ENCODE assay signal across 15 cellular contexts in the genomic region with DNA sequence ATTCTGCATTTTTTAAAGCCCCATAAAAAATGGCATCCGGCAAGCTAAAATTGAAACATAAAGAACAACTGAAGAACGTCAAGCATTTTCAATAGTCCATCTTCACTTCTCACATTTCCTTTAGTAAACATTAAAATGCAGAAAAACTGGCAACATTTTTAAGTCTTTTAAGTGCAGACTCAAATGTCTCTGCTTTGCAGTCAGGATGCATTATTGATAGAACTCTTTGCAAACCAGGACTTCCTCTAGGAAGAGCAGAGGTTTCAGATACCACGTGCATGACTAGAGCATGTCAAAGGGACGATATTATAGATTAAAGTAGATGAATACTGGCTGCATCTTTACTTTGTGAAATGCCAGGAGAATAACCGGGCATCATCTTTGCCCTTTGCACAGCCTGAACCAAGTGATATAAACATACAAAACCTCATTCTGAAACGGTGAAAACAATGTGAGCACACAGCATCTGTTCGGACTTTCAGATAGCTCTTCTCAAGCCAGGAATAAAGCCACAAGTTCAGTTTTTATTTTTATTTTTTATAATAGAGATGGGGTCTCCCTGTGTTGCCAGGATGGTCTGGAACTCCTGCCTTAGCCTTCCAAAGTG.
A peak's percentile ranks its signal among the peaks of the same experiment; 100 is the strongest.
DNase-seq lines count a peak whose midpoint lies in the region; ATAC-seq, FAIRE-seq and TF ChIP-seq lines count a peak whose summit lies in the region.
"Had no signal": no experiment of that assay in that cellular context is flagged by ENCODE, and none has a peak within 500 bp of the region (broad histone marks: within the 10 kb centered on the region; RNA-seq: fewer than 3 reads in every experiment).

No MANE protein-coding gene starts in this region.

- no peak for DNase-seq in HepG2 (ENCODE audit: low spot score)
- no peak for DNase-seq in left lobe of liver (ENCODE audit: low spot score)
- no peak for DNase-seq in endodermal cell
- DNase-seq in stimulated activated naive CD8-positive, alpha-beta T cell treated with anti-CD3 and anti-CD28 coated beads, Interleukin-15, Interleukin-2, amounts not matched to agents 100 U/mL and 50 U/mL, for 24 hours: no peak
- no peak for DNase-seq in nucleus accumbens (lab: John Stamatoyannopoulos, UW)
- DNase-seq: EL, H9, NCI-H187, NCI-H446 had no signal

- H2AFZ ChIP-seq in HepG2 (ENCODE audit: low read length): no peak overlapping the region

- H3K4me2 ChIP-seq in HepG2 (ENCODE audit: low read depth, low read length): no peak overlapping the region

- 34% methylated on average over 7 of the region's 7 CpGs for WGBS in liver
- 72% methylated on average over 7 of the region's 7 CpGs for WGBS in HepG2 (ENCODE audit: low lambda C conversion rate)
- WGBS in endodermal cell (ENCODE audit: insufficient coverage in 1 of 2, insufficient read length in 1 of 2), 2 experiments: 89 to 96% methylated on average over 5 to 7 of the region's 7 CpGs

- H3K9me3 ChIP-seq in liver (ENCODE audit: control insufficient read depth in 4 of 4, low read length in 3 of 4) (no peaks in the 10 kb centered on the region), HepG2 (ENCODE audit: low read length) (no peaks in the 10 kb centered on the region), endodermal cell (ENCODE audit: control insufficient read depth, low read length) (no peaks in the 10 kb centered on the region)

- H3K27me3 ChIP-seq in liver (ENCODE audit: control insufficient read depth in 4 of 4, insufficient read depth in 4 of 4, low read length in 3 of 4): no peaks in the 10 kb centered on the region
- no peaks in the 10 kb centered on the region for H3K27me3 ChIP-seq in HepG2 (ENCODE audit: control insufficient read depth in 1 of 2, insufficient read depth in 2 of 2, low read length in 2 of 2)
- H3K27me3 ChIP-seq in endodermal cell (ENCODE audit: control insufficient read depth, insufficient read depth, low read length, poor library complexity, severe bottlenecking): no peaks in the 10 kb centered on the region

- TF ChIP-seq CTCF in liver (IDR thresholded peaks at IDR 0.05; ENCODE audit: low read depth, low read length, missing input control): no peak
- TF ChIP-seq CTCF in HepG2 (CRISPR knock-in tag; IDR thresholded peaks at IDR 0.05): no peak
- no peak for TF ChIP-seq CTCF in endodermal cell (conservative IDR thresholded peaks at IDR 0.05)

- BruUV-seq in HepG2 (replicated peaks; lab: Mats Ljungman, UMichigan): no TSS peak

- no peak for FAIRE-seq in HepG2 (lab: Jason Lieb, UNC)
- FAIRE-seq: A204.1 had no signal

- POLR2A ChIA-PET in HepG2 (lab: Yijun Ruan, JAX): no interaction called here

- TF ChIP-seq RAD21 in liver (IDR thresholded peaks at IDR 0.05): no peak
- no peak for TF ChIP-seq RAD21 in HepG2 (CRISPR knock-in tag; IDR thresholded peaks at IDR 0.05)

- intact Hi-C loops in HepG2 (cut with micrococcal nuclease; ENCODE audit: unreplicated experiment): loop anchor here (10.0 kb wide), 1 partner anchor 53 kb away; no protein-coding TSS in a partner anchor

- peaks cover 0 to 21% (median 5%) of the 10 kb centered on the region in 4 donors for H3K4me1 ChIP-seq in liver (ENCODE audit: control insufficient read depth in 4 of 4, insufficient read depth in 4 of 4, low read length in 3 of 4)
- peaks cover 42% of the 10 kb centered on the region for H3K4me1 ChIP-seq in HepG2 (ENCODE audit: insufficient read depth, low read length)
- peaks cover 12% of the 10 kb centered on the region for H3K4me1 ChIP-seq in endodermal cell (ENCODE audit: control insufficient read depth, insufficient read depth, low read length)

- TF ChIP-seq EP300 in HepG2 (IDR thresholded peaks at IDR 0.05; ENCODE audit: low read depth in 2 of 2, low read length in 2 of 2) (no peak), HepG2 (CRISPR knock-in tag; IDR thresholded peaks at IDR 0.05; ENCODE audit: borderline replicate concordance) (no peak)

- H3K27ac ChIP-seq in liver (ENCODE audit: low read depth in 1 of 2, low read length in 2 of 2) (peak overlapping the region; percentile 6 to 57), HepG2 (ENCODE audit: extremely low read length, insufficient read depth, low read length) (no peak overlapping the region), angular gyrus (ENCODE audit: low read depth, low read length) (peak overlapping the region; percentile 50), endodermal cell (ENCODE audit: low read depth, low read length) (no peak overlapping the region)
- H3K27ac ChIP-seq: C4-2B had no signal

- ATAC-seq in HepG2 (no peak), left lobe of liver (peak; percentile 68), GM21390 (IDR thresholded peaks at IDR 0.05; ENCODE audit: unreplicated experiment) (no peak)
- no peak for ATAC-seq in stimulated activated naive CD8-positive, alpha-beta T cell treated with anti-CD3 and anti-CD28 coated beads, Interleukin-15, Interleukin-2, amounts not matched to agents 100 U/mL and 50 U/mL, for 24 hours
- ATAC-seq: Right ventricle myocardium inferior had no signal

- in situ Hi-C loops in HepG2 (cut with HindIII; ENCODE audit: extremely low pct_ligation_motif_present, low pct_unique_long_range_greater_than_20kb): no loop called here

- H3K27ac Mint-ChIP-seq in endodermal cell: no peak overlapping the region
- H3K27ac Mint-ChIP-seq: H9 had no signal

- H3K79me2 ChIP-seq in HepG2 (ENCODE audit: insufficient read depth, low read length): no peaks in the 10 kb centered on the region

- CTCF ChIA-PET in HepG2 (lab: Yijun Ruan, JAX; ENCODE audit: low intra/inter-chr PET ratio, low total read pairs): no interaction called here

- H3K4me3 Mint-ChIP-seq in endodermal cell: no peak overlapping the region
- H3K4me3 Mint-ChIP-seq: H9 had no signal

- no peak for TF ChIP-seq POLR2A in HepG2 (IDR thresholded peaks at IDR 0.05; ENCODE audit: insufficient read depth in 1 of 2, low read depth in 2 of 2, low read length in 2 of 2)

- H4K20me1 ChIP-seq in HepG2 (ENCODE audit: insufficient read depth, low read length): no peaks in the 10 kb centered on the region

- H3K9me3 Mint-ChIP-seq in endodermal cell: no peaks in the 10 kb centered on the region
- H3K9me3 Mint-ChIP-seq: H9 had no signal

- peaks cover 35% of the 10 kb centered on the region for H3K4me1 Mint-ChIP-seq in endodermal cell

- H3K4me3 ChIP-seq in liver (ENCODE audit: low read depth in 1 of 3, low read length in 3 of 3) (no peak overlapping the region), HepG2 (replicated peaks in 1 of 3; ENCODE audit: insufficient read depth in 1 of 3, low read depth in 2 of 3, low read length in 3 of 3) (no peak overlapping the region), endodermal cell (ENCODE audit: low read length) (no peak overlapping the region)

- H3K36me3 ChIP-seq in liver (ENCODE audit: control insufficient read depth in 4 of 4, insufficient read depth in 3 of 4, low read depth in 1 of 4, low read length in 3 of 4) (no peaks in the 10 kb centered on the region), HepG2 (replicated peaks in 1 of 2; ENCODE audit: control insufficient read depth in 1 of 2, insufficient read depth in 2 of 2, low read length in 2 of 2) (no peaks in the 10 kb centered on the region; a peak in 1 of 5 replicates), endodermal cell (ENCODE audit: control insufficient read depth, insufficient read depth, low read length) (no peaks in the 10 kb centered on the region)

- no peak overlapping the region for H3K9ac ChIP-seq in liver (ENCODE audit: low read depth in 1 of 2, low read length in 2 of 2)
- H3K9ac ChIP-seq in HepG2 (ENCODE audit: insufficient read depth, low read depth, low read length): no peak overlapping the region
- H3K9ac ChIP-seq in endodermal cell (ENCODE audit: extremely low read depth, low read length, poor library complexity, severe bottlenecking): no peak overlapping the region

- no peaks in the 10 kb centered on the region for H3K27me3 Mint-ChIP-seq in endodermal cell (ENCODE audit: insufficient read depth)

- peaks cover 9% of the 10 kb centered on the region for H3K36me3 Mint-ChIP-seq in endodermal cell (ENCODE audit: low read depth)

TF ChIP-seq in liver, 16 proteins besides CTCF, POLR2A, EP300 and RAD21:
- peak in 1 of 2 donors; percentile 74 for TF ChIP-seq RXRA (IDR thresholded peaks at IDR 0.05)
- TF ChIP-seq, protein P1, sequence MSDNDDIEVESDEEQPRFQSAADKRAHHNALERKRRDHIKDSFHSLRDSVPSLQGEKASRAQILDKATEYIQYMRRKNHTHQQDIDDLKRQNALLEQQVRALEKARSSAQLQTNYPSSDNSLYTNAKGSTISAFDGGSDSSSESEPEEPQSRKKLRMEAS (IDR thresholded peaks at IDR 0.05): no peak
- peak in 1 of 2 donors; percentile 54 for TF ChIP-seq HNF4A (conservative IDR thresholded peaks at IDR 0.05)

TF ChIP-seq in HepG2, 621 proteins besides CTCF, POLR2A, EP300 and RAD21 (continues in another document):
- TF ChIP-seq ZNF883 (CRISPR knock-in tag; IDR thresholded peaks at IDR 0.05; ENCODE audit: not compliant biosample characterization) (no peak), ZNF331 (CRISPR knock-in tag; IDR thresholded peaks at IDR 0.05) (no peak), EEA1 (CRISPR knock-in tag; IDR thresholded peaks at IDR 0.05; ENCODE audit: borderline replicate concordance) (no peak), SMARCC2 (IDR thresholded peaks at IDR 0.05) (no peak), MED1 (CRISPR knock-in tag; IDR thresholded peaks at IDR 0.05) (no peak), ZNF33A (CRISPR knock-in tag; IDR thresholded peaks at IDR 0.05; ENCODE audit: borderline replicate concordance) (no peak), FIP1L1 (IDR thresholded peaks at IDR 0.05; ENCODE audit: borderline replicate concordance, insufficient read depth, low read depth, low read length) (no peak), CREB1 (IDR thresholded peaks at IDR 0.05) (no peak), CREB1 (CRISPR knock-in tag; IDR thresholded peaks at IDR 0.05) (no peak), ZNF615 (CRISPR knock-in tag; IDR thresholded peaks at IDR 0.05; ENCODE audit: borderline replicate concordance) (no peak), IRF2 (CRISPR knock-in tag; IDR thresholded peaks at IDR 0.05) (no peak), POGK (CRISPR knock-in tag; conservative IDR thresholded peaks at IDR 0.05) (no peak), FOXJ3 (CRISPR knock-in tag; IDR thresholded peaks at IDR 0.05; ENCODE audit: borderline replicate concordance) (no peak)

Comparison
In these comparisons a context has a peak if more than half of its experiments do, and no peak if none do; other contexts are left out.
1. H3K27ac ChIP-seq: peak in liver (2 of 2) and angular gyrus (single experiment); none in HepG2 (single experiment) and endodermal cell (single experiment).